10 cellular contexts compared by ENCODE assay signal in the genomic region with DNA sequence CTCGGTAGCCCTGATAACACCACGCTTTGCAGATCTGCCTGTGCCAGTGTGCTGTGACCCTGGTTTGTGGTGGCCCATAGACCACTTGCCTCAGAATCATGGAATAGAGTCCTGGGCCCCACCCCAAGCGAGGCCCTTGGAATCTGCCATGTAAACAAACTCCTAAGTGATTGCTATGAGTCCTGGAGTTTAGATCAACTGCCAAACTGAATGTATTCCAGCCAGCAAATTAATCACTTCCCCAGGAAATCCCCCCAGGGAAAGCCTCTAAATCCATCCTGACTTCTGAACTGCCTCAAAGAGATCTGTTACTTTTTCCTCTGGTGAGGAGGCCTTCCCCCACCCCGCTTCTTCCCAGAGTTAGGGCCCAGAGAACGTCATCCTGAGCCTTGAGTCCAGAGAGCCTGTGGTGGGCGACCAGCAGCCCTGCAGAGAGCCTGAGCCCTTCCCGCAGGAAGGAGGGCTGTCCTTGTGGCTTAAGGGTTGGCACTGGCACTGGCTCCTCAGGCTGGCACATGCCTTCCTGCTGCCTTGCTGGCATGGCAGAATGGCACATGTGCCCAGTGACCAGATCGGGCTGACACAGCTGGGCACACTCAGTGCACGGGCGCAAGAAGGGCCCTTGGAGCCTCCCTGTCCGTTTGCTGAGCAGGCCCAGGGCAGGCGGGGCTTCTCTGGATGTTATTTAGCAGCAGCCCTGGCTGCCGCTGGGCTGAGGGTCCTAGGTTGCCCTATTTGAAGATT. TPM values are rescaled to one million over a fixed set of nuclear protein-coding genes. Genes with fewer than 3 reads are reported as not detected.
DNase-seq lines count a peak whose midpoint lies in the region; ATAC-seq and TF ChIP-seq lines count a peak whose summit lies in the region.
"Had no signal": no experiment of that assay in that cellular context is flagged by ENCODE, and none has a peak within 500 bp of the region (broad histone marks: within the 10 kb centered on the region; RNA-seq: fewer than 3 reads in every experiment).

No MANE protein-coding gene starts in this region.

- no peak for TF ChIP-seq POLR2A in spleen (IDR thresholded peaks at IDR 0.05)

- H3K9me3 Mint-ChIP-seq in dendritic cell treated with granulocyte-macrophage colony-stimulating factor and Interleukin-4, amounts not matched to agents 40 ng/mL and 50 ng/mL, for 4 days: no peaks in the 10 kb centered on the region
- H3K9me3 Mint-ChIP-seq: activated naive CD8-positive, alpha-beta T cell treated with anti-CD3 and anti-CD28 coated beads, Interleukin-2, amount 10 ng/mL, durations not matched to agents 7 days and 5 days had no signal

- H3K27me3 ChIP-seq in MG63 (no peaks in the 10 kb centered on the region), lower lobe of right lung (ENCODE audit: low read depth) (no peaks in the 10 kb centered on the region), spleen (replicated peaks in 1 of 7) (peaks cover 0 to 11% (median 0%) of the 10 kb centered on the region in 7 donors)

- H3K36me3 ChIP-seq in MG63: no peaks in the 10 kb centered on the region
- H3K36me3 ChIP-seq in lower lobe of right lung: no peaks in the 10 kb centered on the region
- no peaks in the 10 kb centered on the region for H3K36me3 ChIP-seq in spleen

- H3K27ac ChIP-seq in lower lobe of right lung (peak overlapping the region; percentile 32), spleen (peak overlapping the region in 6 of 8 donors; percentile 32 to 79 (median 64))

- H3K4me3 ChIP-seq in MG63: no peak overlapping the region
- no peak overlapping the region for H3K4me3 ChIP-seq in lower lobe of right lung
- no peak overlapping the region for H3K4me3 ChIP-seq in spleen
- H3K4me3 ChIP-seq: skin epidermis had no signal

- H3K27ac Mint-ChIP-seq in dendritic cell treated with granulocyte-macrophage colony-stimulating factor and Interleukin-4, amounts not matched to agents 40 ng/mL and 50 ng/mL, for 4 days: peak overlapping the region; percentile 64
- H3K27ac Mint-ChIP-seq: activated naive CD8-positive, alpha-beta T cell treated with anti-CD3 and anti-CD28 coated beads, Interleukin-2, amount 10 ng/mL, durations not matched to agents 7 days and 5 days had no signal

- H3K36me3 Mint-ChIP-seq in dendritic cell treated with granulocyte-macrophage colony-stimulating factor and Interleukin-4, amounts not matched to agents 40 ng/mL and 50 ng/mL, for 4 days (ENCODE audit: low read depth): no peaks in the 10 kb centered on the region
- H3K36me3 Mint-ChIP-seq: activated naive CD8-positive, alpha-beta T cell treated with anti-CD3 and anti-CD28 coated beads, Interleukin-2, amount 10 ng/mL, durations not matched to agents 7 days and 5 days had no signal

- TF ChIP-seq CTCF in lower lobe of right lung (IDR thresholded peaks at IDR 0.05) (no peak), spleen (IDR thresholded peaks at IDR 0.05 in 8 of 11, conservative IDR thresholded peaks at IDR 0.05 in 3 of 11) (no peak)

- peaks cover 86% of the 10 kb centered on the region for H3K27me3 Mint-ChIP-seq in dendritic cell treated with granulocyte-macrophage colony-stimulating factor and Interleukin-4, amounts not matched to agents 40 ng/mL and 50 ng/mL, for 4 days

- WGBS in spleen, 5 donors: 71 to 88% (median 75%) methylated on average over 10 to 13 of the region's 13 CpGs

- H3K9me3 ChIP-seq in MG63 (no peaks in the 10 kb centered on the region), lower lobe of right lung (no peaks in the 10 kb centered on the region), spleen (no peaks in the 10 kb centered on the region)

- peaks cover 30% of the 10 kb centered on the region for H3K4me1 Mint-ChIP-seq in dendritic cell treated with granulocyte-macrophage colony-stimulating factor and Interleukin-4, amounts not matched to agents 40 ng/mL and 50 ng/mL, for 4 days (ENCODE audit: low read depth)

- intact Hi-C loops in dendritic cell treated with granulocyte-macrophage colony-stimulating factor and Interleukin-4, amounts not matched to agents 40 ng/mL and 50 ng/mL, for 4 days (cut with micrococcal nuclease): no loop called here
- intact Hi-C loops in lower lobe of right lung (cut with DNase I): no loop called here
- intact Hi-C loops in spleen (cut with DNase I; ENCODE audit: low total_unique reads): no loop called here

- no peak overlapping the region for H3K4me3 Mint-ChIP-seq in dendritic cell treated with granulocyte-macrophage colony-stimulating factor and Interleukin-4, amounts not matched to agents 40 ng/mL and 50 ng/mL, for 4 days
- H3K4me3 Mint-ChIP-seq: activated naive CD8-positive, alpha-beta T cell treated with anti-CD3 and anti-CD28 coated beads, Interleukin-2, amount 10 ng/mL, durations not matched to agents 7 days and 5 days had no signal

- ATAC-seq in lower lobe of right lung: no peak
- no peak for ATAC-seq in activated CD4-positive, CD25-positive, alpha-beta regulatory T cell treated with anti-CD3 and anti-CD28 coated beads, Interleukin-2, amount 50 U/mL, for 24 hours

- H3K4me1 ChIP-seq in lower lobe of right lung (peaks cover 15% of the 10 kb centered on the region), spleen (peaks cover 15 to 67% (median 45%) of the 10 kb centered on the region in 6 donors)

- DNase-seq in MG63: peak; percentile 80
- DNase-seq in lower lobe of right lung: no peak
- DNase-seq in spleen: peak; percentile 83
- no peak for DNase-seq in iPS-NIHi11 (ENCODE audit: low spot score)
- no peak for DNase-seq in NCI-H2081 (lab: John Stamatoyannopoulos, UW)
- DNase-seq: activated naive CD8-positive, alpha-beta T cell treated with anti-CD3 and anti-CD28 coated beads, Interleukin-2, amount 10 ng/mL, durations not matched to agents 7 days and 5 days; Calu3 had no signal

RNA-seq across cellular contexts. Expression of a gene that starts 50.6 kb away (rescaled TPM):
- 29.7 and 54.2 TPM in 2 replicates for total RNA-seq in MG63 (2014; rRNA removed; shearing (Covaris generic); ENCODE audit: low replicate concordance)
- total RNA-seq in lower lobe of right lung (48.1 TPM), spleen (10 to 100 TPM; 27.8 to 47.6 (median 41.4) TPM)
- 10 to 100 TPM in 1 of 3 donors, 1 to 10 TPM in 2; 3.7 to 11.9 (median 3.8) TPM for polyA plus RNA-seq in spleen

Comparison
In these comparisons a context has a peak if more than half of its experiments do, and no peak if none do; other contexts are left out.
1. DNase-seq: peak in MG63 (single experiment) and spleen (single experiment); none in lower lobe of right lung (single experiment), iPS-NIHi11 (single experiment) and NCI-H2081 (0 of 2).